8 cellular contexts compared by ENCODE assay signal in the genomic region with DNA sequence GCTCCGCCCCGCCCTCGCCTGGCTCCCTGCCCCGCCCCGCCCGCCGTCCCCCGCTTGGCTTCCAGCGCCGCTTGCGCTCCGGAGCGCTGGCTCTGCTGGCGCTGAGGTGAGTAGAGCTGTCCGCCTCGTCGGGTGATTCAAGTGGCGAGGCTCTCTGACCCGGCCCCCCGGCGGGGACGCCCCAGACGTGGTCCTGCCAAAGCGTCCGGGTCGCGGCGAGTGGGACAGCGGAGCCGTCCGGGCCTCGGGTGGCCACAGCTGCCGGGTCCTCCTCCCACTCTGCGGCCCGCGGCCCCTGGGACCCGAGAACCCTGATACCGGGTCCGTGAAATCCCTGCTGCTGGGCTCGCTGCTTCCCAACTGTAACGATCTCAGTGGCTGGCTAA. TPM values are rescaled to one million over a fixed set of nuclear protein-coding genes. Genes with fewer than 3 reads are reported as not detected.
A peak's percentile ranks its signal among the peaks of the same experiment; 100 is the strongest.
DNase-seq lines count a peak whose midpoint lies in the region; ATAC-seq lines count a peak whose summit lies in the region.

Gene LRRC28, plus strand, starts transcription at position 46 of the 386 bp plus-strand sequence. CDS start 4,477 bp downstream, outside the sequence.

- peak within 1 kb of the TSS; percentile 73 to 97 for H3K9ac ChIP-seq in duodenal mucosa (ENCODE audit: low read depth in 1 of 2, low read length in 2 of 2)

- H3K27ac ChIP-seq in duodenal mucosa (ENCODE audit: low read depth, low read length) (peak within 1 kb of the TSS; percentile 92), aorta (ENCODE audit: low read depth in 1 of 2, low read length in 2 of 2) (peak within 1 kb of the TSS; percentile 61 to 98)

- DNase-seq in T-helper 1 cell: no peak
- peak; percentile 65 for DNase-seq in NCI-H526 treated with DMSO at 0.1 percent for 48 hours (lab: John Stamatoyannopoulos, UW)
- DNase-seq in aorta: no peak

- H3K27me3 ChIP-seq in duodenal mucosa (ENCODE audit: control insufficient read depth in 1 of 2, insufficient read depth in 2 of 2, low read length in 2 of 2): no peaks in the 10 kb centered on the region
- no peaks in the 10 kb centered on the region for H3K27me3 ChIP-seq in mononuclear cell (ENCODE audit: insufficient read depth, low read length)
- no peaks in the 10 kb centered on the region for H3K27me3 ChIP-seq in aorta (ENCODE audit: control insufficient read depth in 1 of 2, insufficient read depth in 2 of 2, low read length in 1 of 2)

- ATAC-seq in aorta (ENCODE audit: low FRiP score): no peak
- no peak for ATAC-seq in GM18519 (IDR thresholded peaks at IDR 0.05; ENCODE audit: low FRiP score, unreplicated experiment)
- ATAC-seq in GM19023 (IDR thresholded peaks at IDR 0.05; ENCODE audit: unreplicated experiment): no peak

- H3K36me3 ChIP-seq in duodenal mucosa (ENCODE audit: control insufficient read depth in 1 of 2, insufficient read depth in 2 of 2, low read length in 2 of 2) (no peaks in the 10 kb centered on the region), aorta (ENCODE audit: control insufficient read depth in 1 of 2, insufficient read depth in 2 of 2, low read length in 1 of 2) (no peaks in the 10 kb centered on the region)

- 0 to 1% methylated on average over 41 of the region's 41 CpGs for WGBS in aorta, 2 donors

- H3K9me3 ChIP-seq in duodenal mucosa (ENCODE audit: control insufficient read depth in 1 of 2, low read length in 2 of 2) (no peaks in the 10 kb centered on the region), mononuclear cell (ENCODE audit: low read depth, low read length) (no peaks in the 10 kb centered on the region), aorta (ENCODE audit: control insufficient read depth, low read length) (no peaks in the 10 kb centered on the region)

- H3K4me1 ChIP-seq in duodenal mucosa (ENCODE audit: control insufficient read depth in 1 of 2, insufficient read depth in 2 of 2, low read length in 2 of 2) (peaks cover 27 to 29% of the 10 kb centered on the region in 2 donors), mononuclear cell (ENCODE audit: insufficient read depth, low read length) (peaks cover 16% of the 10 kb centered on the region), aorta (ENCODE audit: control insufficient read depth in 1 of 2, insufficient read depth in 2 of 2, low read length in 2 of 2) (peaks cover 0 to 1% of the 10 kb centered on the region in 2 donors)

- H3K4me3 ChIP-seq in duodenal mucosa (ENCODE audit: low read depth in 1 of 2, low read length in 2 of 2): peak within 1 kb of the TSS; percentile 85 to 94
- peak within 1 kb of the TSS; percentile 78 for H3K4me3 ChIP-seq in mononuclear cell (ENCODE audit: low read length)
- peak within 1 kb of the TSS; percentile 87 to 89 for H3K4me3 ChIP-seq in aorta (ENCODE audit: low read length in 2 of 2)

- intact Hi-C loops in T-helper 1 cell treated with Interleukin-12 subunit alpha and Interleukin-12 subunit beta and Interleukin-4 antibody, amounts not matched to agents 30 ng/mL and 1 ng/mL, for 36 hours (cut with micrococcal nuclease): loop anchor here (1.0 to 2.0 kb wide), 10 partner anchors 11 to 1351 kb away; partner anchors contain the start of genes ASB7, IGF1R, LINS1 and LYSMD4
- intact Hi-C loops in aorta (cut with DNase I): loop anchor here in 1 of 2 donors (5.0 kb wide), 1 partner anchor 74 kb away; no protein-coding TSS in a partner anchor

RNA-seq across cellular contexts. Expression of gene LRRC28, which starts in this region (rescaled TPM):
- 18.3 and 20.8 TPM in 2 replicates for total RNA-seq in T-helper 1 cell treated with Interleukin-12 subunit alpha and Interleukin-12 subunit beta and Interleukin-4 antibody, amounts not matched to agents 30 ng/mL and 1 ng/mL, for 36 hours
- total RNA-seq in mononuclear cell: 13.3 TPM
- 10 to 100 TPM; 22.7 to 27.5 TPM for total RNA-seq in aorta
- 10 to 100 TPM; 14.5 to 16.6 TPM for polyA plus RNA-seq in aorta
